ENCODE assay signal across 10 cellular contexts in genomic region chr6:142838821-142839685, GRCh38.
A peak's percentile ranks its signal among the peaks of the same experiment; 100 is the strongest.
DNase-seq lines count a peak whose midpoint lies in the region; ATAC-seq, FAIRE-seq and TF ChIP-seq lines count a peak whose summit lies in the region.
"Had no signal": no experiment of that assay in that cellular context is flagged by ENCODE, and none has a peak within 500 bp of the region (broad histone marks: within the 10 kb centered on the region; RNA-seq: fewer than 3 reads in every experiment).

No MANE protein-coding gene starts in this region.

- POLR2A ChIA-PET in A549 (lab: Yijun Ruan, JAX): no interaction called here
- POLR2A ChIA-PET in activated CD4-positive, alpha-beta memory T cell treated with anti-CD3 and anti-CD28 coated beads for 36 hours (lab: Charles Lee): interaction anchor here (0.7 to 1.2 kb wide), 3 partner anchors 14 to 106 kb away, joined by 3 to 4 read pairs (median 3); partner anchors contain the start of gene HIVEP2
- POLR2A ChIA-PET in GM10248 (lab: Yijun Ruan, JAX): no interaction called here

- no peaks in the 10 kb centered on the region for H3K9me3 Mint-ChIP-seq in activated CD4-positive, alpha-beta memory T cell treated with anti-CD3 and anti-CD28 coated beads for 36 hours
- H3K9me3 Mint-ChIP-seq: mesothelial cell of epicardium had no signal

- peak overlapping the region; percentile 79 for H3K27ac Mint-ChIP-seq in activated CD4-positive, alpha-beta memory T cell treated with anti-CD3 and anti-CD28 coated beads for 36 hours
- H3K27ac Mint-ChIP-seq: mesothelial cell of epicardium had no signal

- CTCF ChIA-PET in A549 (lab: Yijun Ruan, JAX) (interaction anchor here (0.6 to 1.5 kb wide), 2 partner anchors 10 to 16 kb away, joined by 3 read pairs; no protein-coding TSS in a partner anchor), GM10248 (lab: Yijun Ruan, JAX) (interaction anchor here (1.2 to 18.5 kb wide), 5 partner anchors 14 to 79 kb away, joined by 3 to 196 read pairs (median 4); no protein-coding TSS in a partner anchor)
- CTCF ChIA-PET in activated CD4-positive, alpha-beta memory T cell treated with anti-CD3 and anti-CD28 coated beads for 36 hours (lab: Charles Lee): interaction anchor here (0.7 to 1.8 kb wide), 8 partner anchors 11 to 273 kb away, joined by 3 to 5 read pairs (median 3); no protein-coding TSS in a partner anchor

- TF ChIP-seq CTCF in A549 (IDR thresholded peaks at IDR 0.05): no peak
- TF ChIP-seq CTCF in keratinocyte (optimal IDR thresholded peaks at IDR 0.05 in 1 of 3, IDR thresholded peaks at IDR 0.05 in 1 of 3, conservative IDR thresholded peaks at IDR 0.05 in 1 of 3; ENCODE audit: extremely low read depth in 1 of 3, insufficient read depth in 2 of 3, low read length in 3 of 3): no peak
- no peak for TF ChIP-seq CTCF in GM10248 (IDR thresholded peaks at IDR 0.05; ENCODE audit: control extremely low read depth, extremely low read depth, low read depth, missing control alignments)

- H3K4me3 ChIP-seq in A549: peak overlapping the region; percentile 23; the same call in 1 of the 3 replicates
- peak overlapping the region in 1 of 3 experiments; percentile 16 for H3K4me3 ChIP-seq in keratinocyte (ENCODE audit: control insufficient read depth in 2 of 3, extremely low read depth in 1 of 3, insufficient read depth in 2 of 3, low read depth in 1 of 3, low read length in 3 of 3)
- H3K4me3 ChIP-seq: esophagus muscularis mucosa had no signal

- H3K4me1 Mint-ChIP-seq in activated CD4-positive, alpha-beta memory T cell treated with anti-CD3 and anti-CD28 coated beads for 36 hours (ENCODE audit: low read depth): peaks cover 81% of the 10 kb centered on the region

- H3K79me2 ChIP-seq in keratinocyte (ENCODE audit: control insufficient read depth, insufficient read depth, low read length): peaks cover 9% of the 10 kb centered on the region

- H3K27me3 Mint-ChIP-seq in activated CD4-positive, alpha-beta memory T cell treated with anti-CD3 and anti-CD28 coated beads for 36 hours: no peaks in the 10 kb centered on the region

- H3K4me2 ChIP-seq in A549: peak overlapping the region; percentile 82
- peak overlapping the region; percentile 30 for H3K4me2 ChIP-seq in keratinocyte (ENCODE audit: control insufficient read depth, extremely low read depth, insufficient read depth, low read depth, low read length)

- no peaks in the 10 kb centered on the region for H4K20me1 ChIP-seq in keratinocyte (ENCODE audit: control insufficient read depth, extremely low read depth, insufficient read depth, low read length)

- DNase-seq in A549 (ENCODE audit: low read depth in 1 of 2, low spot score in 1 of 2) (peak in 1 of 2 experiments; percentile 45), keratinocyte (ENCODE audit: low read depth, low spot score) (peak; percentile 67), GM10248 (ENCODE audit: extremely low spot score) (no peak), HK-2 (ENCODE audit: unreplicated experiment) (no peak), HTR-8/SVneo (ENCODE audit: insufficient read length, low spot score) (no peak)
- no peak for DNase-seq in activated CD4-positive, alpha-beta memory T cell treated with anti-CD3 and anti-CD28 coated beads for 36 hours

- peaks cover 8% of the 10 kb centered on the region for H3K36me3 Mint-ChIP-seq in activated CD4-positive, alpha-beta memory T cell treated with anti-CD3 and anti-CD28 coated beads for 36 hours
- H3K36me3 Mint-ChIP-seq: mesothelial cell of epicardium had no signal

- H3K27ac ChIP-seq in A549 (peak overlapping the region; percentile 62 to 79), keratinocyte (ENCODE audit: control insufficient read depth, insufficient read depth, low read length) (peak overlapping the region; percentile 86)
- H3K27ac ChIP-seq: esophagus muscularis mucosa had no signal

- TF ChIP-seq EP300 in A549 (IDR thresholded peaks at IDR 0.05): 0 out of 5 replicates have a peak, but pooled peaks of 1 of the 2 experiments have one; percentile 13

- H3K9me1 ChIP-seq in keratinocyte (ENCODE audit: control insufficient read depth, extremely low read depth, insufficient read depth, low read length): no peaks in the 10 kb centered on the region

- WGBS in A549 (ENCODE audit: missing lambda C conversion rate): 19% methylated on average over 7 of the region's 7 CpGs

- peak overlapping the region; percentile 44 for H3K4me3 Mint-ChIP-seq in activated CD4-positive, alpha-beta memory T cell treated with anti-CD3 and anti-CD28 coated beads for 36 hours
- H3K4me3 Mint-ChIP-seq: mesothelial cell of epicardium had no signal

- no peak for FAIRE-seq in A549 (lab: Jason Lieb, UNC)
- peak; percentile 84 for FAIRE-seq in keratinocyte (lab: Jason Lieb, UNC)
- no peak for FAIRE-seq in HTR-8/SVneo (lab: Jason Lieb, UNC)

- no peak for TF ChIP-seq RAD21 in A549 (conservative IDR thresholded peaks at IDR 0.05 in 1 of 2, IDR thresholded peaks at IDR 0.05 in 1 of 2)

- no peak for TF ChIP-seq POLR2A in A549 (IDR thresholded peaks at IDR 0.05; ENCODE audit: low read length)

- no peak overlapping the region for H2AFZ ChIP-seq in keratinocyte (ENCODE audit: control insufficient read depth, low read length)

- dilution Hi-C loops in keratinocyte (cut with MboI; ENCODE audit: extremely low pct_ligation_motif_present, low sequenced_read_pairs): no loop called here

- no peaks in the 10 kb centered on the region for H3K27me3 ChIP-seq in keratinocyte (ENCODE audit: control insufficient read depth, extremely low read depth, insufficient read depth, low read length)
- H3K27me3 ChIP-seq: esophagus muscularis mucosa had no signal

- H3K9me3 ChIP-seq in A549: no peaks in the 10 kb centered on the region
- no peaks in the 10 kb centered on the region for H3K9me3 ChIP-seq in keratinocyte (ENCODE audit: control insufficient read depth, low read depth, low read length)
- H3K9me3 ChIP-seq: esophagus muscularis mucosa had no signal

- ATAC-seq in A549 (peak; percentile 72 to 80; a peak in 5 of 6 replicates), GM19351 (IDR thresholded peaks at IDR 0.05; ENCODE audit: unreplicated experiment) (peak; percentile 20), HG03469 (IDR thresholded peaks at IDR 0.05; ENCODE audit: unreplicated experiment) (no peak)

- H3K36me3 ChIP-seq in keratinocyte (ENCODE audit: control insufficient read depth in 2 of 2, extremely low read depth in 1 of 2, insufficient read depth in 2 of 2, low read length in 2 of 2): no peaks in the 10 kb centered on the region
- H3K36me3 ChIP-seq: esophagus muscularis mucosa had no signal

- H3K4me1 ChIP-seq in A549 (peaks cover 42% of the 10 kb centered on the region), keratinocyte (ENCODE audit: control insufficient read depth, extremely low read depth, insufficient read depth, low read length) (peaks cover 33% of the 10 kb centered on the region)

- peak overlapping the region; percentile 52 for H3K9ac ChIP-seq in keratinocyte (ENCODE audit: control insufficient read depth, extremely low read depth, insufficient read depth, low read length)

- intact Hi-C loops in activated CD4-positive, alpha-beta memory T cell treated with anti-CD3 and anti-CD28 coated beads for 36 hours (cut with micrococcal nuclease): no loop called here

TF ChIP-seq in A549, 52 proteins besides CTCF, POLR2A, EP300 and RAD21 (continues in another document):
- TF ChIP-seq ELK1 (IDR thresholded peaks at IDR 0.05; ENCODE audit: low read depth, low read length) (no peak), CBX8 (IDR thresholded peaks at IDR 0.05) (no peak), JUN (IDR thresholded peaks at IDR 0.05) (no peak), NPAS2 (CRISPR knock-in tag; IDR thresholded peaks at IDR 0.05; ENCODE audit: borderline replicate concordance) (no peak), NR3C1 (IDR thresholded peaks at IDR 0.05) (no peak), CEBPB (IDR thresholded peaks at IDR 0.05) (peak in 1 of 2 experiments; percentile 37; a peak in 1 of 4 replicates), USF2 (IDR thresholded peaks at IDR 0.05) (no peak), HMGXB4 (CRISPR knock-in tag; IDR thresholded peaks at IDR 0.05; ENCODE audit: borderline replicate concordance) (no peak), EHMT2 (IDR thresholded peaks at IDR 0.05; ENCODE audit: low read depth) (no peak), FOXS1 (CRISPR knock-in tag; IDR thresholded peaks at IDR 0.05) (no peak), CHD2 (IDR thresholded peaks at IDR 0.05; ENCODE audit: low read length, partially characterized antibody) (no peak), MAFK (IDR thresholded peaks at IDR 0.05; ENCODE audit: partially characterized antibody) (peak; percentile 74), JUNB (IDR thresholded peaks at IDR 0.05) (peak; percentile 51; the same call in 1 of the 2 replicates), NFE2L2 (conservative IDR thresholded peaks at IDR 0.05; ENCODE audit: low read length) (0 out of 2 replicates have a peak, but pooled peaks have one; percentile 23), FOSB (CRISPR knock-in tag; IDR thresholded peaks at IDR 0.05) (no peak)
